8 cellular contexts compared by ENCODE assay signal in the genomic region with DNA sequence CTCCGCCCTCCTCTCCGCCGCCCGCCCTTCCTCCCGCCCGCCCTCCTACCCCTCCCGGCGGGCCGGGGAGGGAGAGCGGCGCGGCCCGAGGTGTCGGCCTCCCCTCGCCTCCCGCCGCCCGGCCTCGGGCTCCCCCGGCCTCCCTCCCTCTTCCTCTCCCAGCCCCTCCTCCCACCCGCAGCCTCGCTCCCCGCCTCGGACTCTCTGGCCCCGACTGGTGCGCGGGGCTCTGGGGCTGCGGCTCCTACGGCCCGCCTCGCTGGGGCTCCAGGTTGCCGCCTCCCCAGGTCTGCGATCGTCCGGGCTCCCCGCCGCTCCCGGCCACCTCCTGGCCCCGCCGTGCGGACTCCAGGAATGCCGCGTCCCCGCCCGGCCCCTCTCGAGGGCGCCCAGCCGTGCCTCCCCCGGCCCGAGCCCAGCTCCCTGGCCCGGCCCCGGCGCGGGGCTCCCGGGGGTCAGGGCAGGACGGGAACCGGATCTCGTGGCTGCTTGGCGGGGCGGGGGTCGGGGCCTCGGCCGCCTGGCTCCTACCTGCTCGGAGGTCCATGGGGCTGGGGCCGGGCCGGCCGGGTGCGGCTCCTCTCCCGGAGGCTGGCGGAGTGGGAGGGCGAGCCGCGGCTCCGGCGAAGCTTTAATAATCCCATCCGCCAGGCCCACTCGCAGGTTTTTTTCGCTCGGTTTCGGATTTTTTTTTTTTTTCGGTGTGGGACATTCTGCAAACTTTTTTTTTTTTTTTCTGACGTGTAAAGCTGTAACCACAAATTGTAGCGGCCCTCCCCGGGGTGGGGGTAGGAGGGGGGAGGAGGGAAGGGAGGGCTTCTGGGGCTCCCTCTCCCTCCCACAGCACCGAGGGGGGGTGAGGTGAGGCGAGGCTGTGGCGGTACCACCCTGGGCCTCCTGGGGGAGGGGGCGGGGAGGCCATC. TPM values are rescaled to one million over a fixed set of nuclear protein-coding genes. Genes with fewer than 3 reads are reported as not detected.
DNase-seq lines count a peak whose midpoint lies in the region; ATAC-seq and TF ChIP-seq lines count a peak whose summit lies in the region.

Gene CLCF1, minus strand, starts transcription at position 606 of the 923 bp plus-strand sequence. Its CDS starts 59 bp downstream, at position 547.

- intact Hi-C loops in left cardiac atrium (cut with DNase I), result no loop called here

- H3K27me3 Mint-ChIP-seq in activated naive CD8-positive, alpha-beta T cell treated with anti-CD3 and anti-CD28 coated beads, Interleukin-2, amount 10 ng/mL, durations not matched to agents 7 days and 5 days, result peaks cover 60% of the 10 kb centered on the region

- H3K9me3 ChIP-seq in BE2C, result no peaks in the 10 kb centered on the region

- no peaks in the 10 kb centered on the region for H3K9me3 Mint-ChIP-seq in activated naive CD8-positive, alpha-beta T cell treated with anti-CD3 and anti-CD28 coated beads, Interleukin-2, amount 10 ng/mL, durations not matched to agents 7 days and 5 days

- H3K4me1 Mint-ChIP-seq in activated naive CD8-positive, alpha-beta T cell treated with anti-CD3 and anti-CD28 coated beads, Interleukin-2, amount 10 ng/mL, durations not matched to agents 7 days and 5 days, result peaks cover 41% of the 10 kb centered on the region

- POLR2A ChIA-PET in activated naive CD8-positive, alpha-beta T cell treated with anti-CD3 and anti-CD28 coated beads, Interleukin-2, amount 10 ng/mL, durations not matched to agents 7 days and 5 days (lab: Charles Lee), result interaction anchor here (0.6 to 5.6 kb wide), 12 partner anchors 9 to 316 kb away, joined by 3 to 42 read pairs (median 4); partner anchors contain the start of genes POLD4, RAD9A and TBC1D10C

- no peaks in the 10 kb centered on the region for H3K36me3 Mint-ChIP-seq in activated naive CD8-positive, alpha-beta T cell treated with anti-CD3 and anti-CD28 coated beads, Interleukin-2, amount 10 ng/mL, durations not matched to agents 7 days and 5 days

- in situ Hi-C loops in SK-MEL-5 (cut with HindIII; ENCODE audit: low pct_unique_long_range_greater_than_20kb, low sequenced_read_pairs), result no loop called here

- H3K27ac Mint-ChIP-seq in activated naive CD8-positive, alpha-beta T cell treated with anti-CD3 and anti-CD28 coated beads, Interleukin-2, amount 10 ng/mL, durations not matched to agents 7 days and 5 days, result peak within 1 kb of the TSS; percentile 79

- peak within 1 kb of the TSS; percentile 39 for H3K4me3 ChIP-seq in BE2C (ENCODE audit: low read depth, low read length)

- peak; percentile 45 for ATAC-seq in activated naive CD8-positive, alpha-beta T cell treated with anti-CD3 and anti-CD28 coated beads, Interleukin-2, amount 10 ng/mL, durations not matched to agents 7 days and 5 days (ENCODE audit: low read depth)
- ATAC-seq in left cardiac atrium (peak; percentile 67 to 71), GM21515 (IDR thresholded peaks at IDR 0.05; ENCODE audit: unreplicated experiment) (no peak)

- DNase-seq in BE2C, result peak; percentile 65
- peak; percentile 62 for DNase-seq in HCEC 1CT
- DNase-seq in SK-MEL-5 (ENCODE audit: low read depth, low spot score), result peak; percentile 19
- DNase-seq in activated naive CD8-positive, alpha-beta T cell treated with anti-CD3 and anti-CD28 coated beads, Interleukin-2, amount 10 ng/mL, durations not matched to agents 7 days and 5 days, result peak; percentile 66
- peak; percentile 80 for DNase-seq in left cardiac atrium
- peak; percentile 60 for DNase-seq in retina
- no peak for DNase-seq in mesenteric fat pad (ENCODE audit: low spot score)

- peaks cover 28% of the 10 kb centered on the region for H3K27me3 ChIP-seq in BE2C

- no peak for TF ChIP-seq CTCF in BE2C (IDR thresholded peaks at IDR 0.05; ENCODE audit: low read depth, low read length)

- H3K4me3 Mint-ChIP-seq in activated naive CD8-positive, alpha-beta T cell treated with anti-CD3 and anti-CD28 coated beads, Interleukin-2, amount 10 ng/mL, durations not matched to agents 7 days and 5 days, result peak within 1 kb of the TSS; percentile 86

- H3K36me3 ChIP-seq in BE2C, result no peaks in the 10 kb centered on the region

- H3K4me1 ChIP-seq in BE2C, result peaks cover 8% of the 10 kb centered on the region; the same call in 1 of the 2 replicates

RNA-seq across cellular contexts. Expression of gene CLCF1, which starts in this region (rescaled TPM):
- polyA plus RNA-seq in BE2C (2012; ENCODE audit: insufficient read depth, insufficient read length, low read depth), result 0.59 TPM
- 0.45 TPM in 1 of 2 replicates, not detected in the other for total RNA-seq in SK-MEL-5 (2014; rRNA removed; shearing (Covaris generic))
- 0.29 and 0.90 TPM in 2 replicates for polyA plus RNA-seq in SK-MEL-5 (2015; cell fraction: cytosol; rRNA removed)
- polyA plus RNA-seq in SK-MEL-5 (2015; cell fraction: nucleus; rRNA removed), result 0.58 and 1.9 TPM in 2 replicates
- total RNA-seq in activated naive CD8-positive, alpha-beta T cell treated with anti-CD3 and anti-CD28 coated beads, Interleukin-2, amount 10 ng/mL, durations not matched to agents 7 days and 5 days, result 1 to 10 TPM; 4.3 to 4.7 TPM
- total RNA-seq in left cardiac atrium (1 to 10 TPM; 1.1 to 4.6 TPM), mesenteric fat pad (7.7 TPM)
